ENCODE assay signal across 11 cellular contexts in genomic region chr6:134172020-134172766, GRCh38.
DNase-seq lines count a peak whose midpoint lies in the region; ATAC-seq, FAIRE-seq and TF ChIP-seq lines count a peak whose summit lies in the region.
"Had no signal": no experiment of that assay in that cellular context is flagged by ENCODE, and none has a peak within 500 bp of the region (broad histone marks: within the 10 kb centered on the region; RNA-seq: fewer than 3 reads in every experiment).

No MANE protein-coding gene starts in this region.

- TF ChIP-seq CTCF in K562 (IDR thresholded peaks at IDR 0.05 in 2 of 3, conservative IDR thresholded peaks at IDR 0.05 in 1 of 3; ENCODE audit: insufficient read depth in 2 of 3, low read depth in 1 of 3, low read length in 3 of 3) (no peak), lower leg skin (IDR thresholded peaks at IDR 0.05) (no peak)

- in situ Hi-C loops in K562 (cut with MboI) = loop anchor here (5.0 to 25.0 kb wide), 2 partner anchors 650 to 1265 kb away; no protein-coding TSS in a partner anchor

- no peaks in the 10 kb centered on the region for H3K9me3 Mint-ChIP-seq in activated naive CD4-positive, alpha-beta T cell treated with anti-CD3 and anti-CD28 coated beads for 36 hours

- TF ChIP-seq POLR2A in K562 (conservative IDR thresholded peaks at IDR 0.05) (no peak), lower leg skin (IDR thresholded peaks at IDR 0.05) (no peak)

- no peak for FAIRE-seq in K562 (lab: Jason Lieb, UNC)

- peaks cover 68% of the 10 kb centered on the region for H3K36me3 Mint-ChIP-seq in activated naive CD4-positive, alpha-beta T cell treated with anti-CD3 and anti-CD28 coated beads for 36 hours (ENCODE audit: low read depth)

- H3K4me1 ChIP-seq in K562 (replicated peaks in 1 of 2; ENCODE audit: control insufficient read depth in 2 of 2, insufficient read depth in 2 of 2, low read length in 2 of 2) (peaks cover 3 to 16% of the 10 kb centered on the region in 2 experiments; a peak in 4 of 5 replicates), thymus (ENCODE audit: control insufficient read depth, insufficient read depth, low read length) (peaks cover 14% of the 10 kb centered on the region)

- H3K9me1 ChIP-seq in K562 (ENCODE audit: control insufficient read depth, insufficient read depth, low read length) = no peaks in the 10 kb centered on the region

- H3K9me3 ChIP-seq in K562 (replicated peaks; ENCODE audit: control insufficient read depth, insufficient read depth, low read depth, low read length) (no peaks in the 10 kb centered on the region), thymus (ENCODE audit: control insufficient read depth) (no peaks in the 10 kb centered on the region)

- H4K20me1 ChIP-seq in K562 (replicated peaks; ENCODE audit: control insufficient read depth, insufficient read depth, low read length) = no peaks in the 10 kb centered on the region

- no TSS peak for BruUV-seq in K562 (replicated peaks; lab: Mats Ljungman, UMichigan)

- H3K4me2 ChIP-seq in K562 (ENCODE audit: insufficient read depth, low read length) = no peak overlapping the region

- 70% methylated on average over 11 of the region's 11 CpGs for WGBS in K562 (ENCODE audit: insufficient coverage, low coverage, missing lambda C conversion rate)
- WGBS in lower leg skin, 2 donors = 32 to 53% methylated on average over 11 of the region's 11 CpGs
- 76% methylated on average over 11 of the region's 11 CpGs for WGBS in thymus

- TF ChIP-seq EP300 in K562 (IDR thresholded peaks at IDR 0.05; ENCODE audit: low read length) = no peak

- no peaks in the 10 kb centered on the region for H3K27me3 ChIP-seq in K562 (ENCODE audit: control insufficient read depth in 2 of 2, insufficient read depth in 2 of 2, low read length in 2 of 2)
- H3K27me3 ChIP-seq in thymus (ENCODE audit: control insufficient read depth, insufficient read depth) = peaks cover 7% of the 10 kb centered on the region

- H3K36me3 ChIP-seq in K562 (ENCODE audit: control insufficient read depth, insufficient read depth, low read length) (peaks cover 38% of the 10 kb centered on the region), thymus (ENCODE audit: control insufficient read depth, insufficient read depth) (peaks cover 37% of the 10 kb centered on the region)

- no peak overlapping the region for H2AFZ ChIP-seq in K562 (ENCODE audit: low read depth, low read length)

- intact Hi-C loops in activated naive CD4-positive, alpha-beta T cell treated with anti-CD3 and anti-CD28 coated beads for 36 hours (cut with micrococcal nuclease) = loop anchor here (5.0 kb wide), 1 partner anchor 220 kb away; the partner anchor contains the start of gene TBPL1
- intact Hi-C loops in K562 (cut with micrococcal nuclease) (loop anchor here (10.0 kb wide), 2 partner anchors 203 to 1263 kb away; no protein-coding TSS in a partner anchor), lower leg skin (cut with DNase I; ENCODE audit: low total_unique reads) (loop anchor here (5.0 to 10.0 kb wide), 3 partner anchors 473 to 710 kb away; no protein-coding TSS in a partner anchor), left colon (cut with DNase I, micrococcal nuclease) (loop anchor here in 1 of 2 donors (5.0 kb wide), 1 partner anchor 650 kb away; no protein-coding TSS in a partner anchor)

- H3K27me3 Mint-ChIP-seq in activated naive CD4-positive, alpha-beta T cell treated with anti-CD3 and anti-CD28 coated beads for 36 hours (ENCODE audit: low read depth) = no peaks in the 10 kb centered on the region

- no peak for DNase-seq in activated naive CD4-positive, alpha-beta T cell treated with anti-CD3 and anti-CD28 coated beads for 36 hours
- no peak for DNase-seq in activated naive CD4-positive, alpha-beta T cell treated with Interleukin-2 at 50 U/mL for 16 hours
- DNase-seq in K562 (ENCODE audit: extremely low read depth in 1 of 4, low spot score in 3 of 4) (no peak), lower leg skin (ENCODE audit: low spot score in 2 of 2) (no peak), DMS114 treated with DMSO at 0.1 percent for 48 hours (lab: John Stamatoyannopoulos, UW; ENCODE audit: unreplicated experiment) (no peak), left colon (no peak)
- DNase-seq: activated CD4-positive, alpha-beta T cell treated with anti-CD3 and anti-CD28 coated beads, Interleukin-2, amount 50 U/mL, for 48 hours; stimulated activated CD4-positive, alpha-beta T cell treated with anti-CD3 and anti-CD28 coated beads, Interleukin-4, amount 100 ng/mL, for 1 hour had no signal

- ATAC-seq in K562 (no peak), GM21423 (IDR thresholded peaks at IDR 0.05; ENCODE audit: unreplicated experiment) (no peak), left colon (no peak)

- H3K4me1 Mint-ChIP-seq in activated naive CD4-positive, alpha-beta T cell treated with anti-CD3 and anti-CD28 coated beads for 36 hours (ENCODE audit: low read depth) = peaks cover 51% of the 10 kb centered on the region

- POLR2A ChIA-PET in K562 (lab: Yijun Ruan, JAX) = interaction anchor here (0.6 to 1.6 kb wide), 8 partner anchors 11 to 640 kb away, joined by 3 to 5 read pairs (median 3); no protein-coding TSS in a partner anchor

- H3K9ac ChIP-seq in K562 (ENCODE audit: insufficient read depth in 1 of 2, low read depth in 2 of 2, low read length in 2 of 2) = no peak overlapping the region

- CTCF ChIA-PET in activated naive CD4-positive, alpha-beta T cell treated with anti-CD3 and anti-CD28 coated beads for 36 hours (lab: Charles Lee) = interaction anchor here (0.6 to 2.3 kb wide), 5 partner anchors 15 to 651 kb away, joined by 3 to 10 read pairs (median 3); no protein-coding TSS in a partner anchor
- CTCF ChIA-PET in K562 (lab: Yijun Ruan, JAX; ENCODE audit: low intra/inter-chr PET ratio) = interaction anchor here (4.1 kb wide), 1 partner anchor 651 kb away, joined by 53 read pairs; no protein-coding TSS in a partner anchor

- peak overlapping the region; percentile 97 for H3K4me3 Mint-ChIP-seq in activated naive CD4-positive, alpha-beta T cell treated with anti-CD3 and anti-CD28 coated beads for 36 hours

- peaks cover 5% of the 10 kb centered on the region for H3K79me2 ChIP-seq in K562 (ENCODE audit: control insufficient read depth, insufficient read depth, low read length)

- H3K4me3 ChIP-seq in K562 (no peak overlapping the region), lower leg skin (ENCODE audit: low read depth, poor library complexity, severe bottlenecking) (peak overlapping the region; percentile 41), thymus (ENCODE audit: low read length) (peak overlapping the region; percentile 65)

- no peak overlapping the region for H3K27ac ChIP-seq in K562 (ENCODE audit: extremely low read depth, low read depth, low read length)
- no peak overlapping the region for H3K27ac ChIP-seq in thymus (ENCODE audit: low read depth)
- H3K27ac ChIP-seq: C4-2B had no signal

- H3K27ac Mint-ChIP-seq in activated naive CD4-positive, alpha-beta T cell treated with anti-CD3 and anti-CD28 coated beads for 36 hours = peak overlapping the region; percentile 97

- TF ChIP-seq RAD21 in K562 (CRISPR knock-in tag; conservative IDR thresholded peaks at IDR 0.05 in 1 of 2, IDR thresholded peaks at IDR 0.05 in 1 of 2) = no peak

TF ChIP-seq in K562, 482 proteins besides CTCF, POLR2A, EP300 and RAD21 (continues in another document):
- TF ChIP-seq NFXL1 (CRISPR knock-in tag; IDR thresholded peaks at IDR 0.05) (no peak), TEAD4 (IDR thresholded peaks at IDR 0.05; ENCODE audit: low read length) (no peak), TEAD4 (CRISPR knock-in tag; IDR thresholded peaks at IDR 0.05; ENCODE audit: borderline replicate concordance) (no peak)
